15 cellular contexts compared by ENCODE assay signal in genomic region chr1:37482796-37483744, GRCh38. TPM values are rescaled to one million over a fixed set of nuclear protein-coding genes. Genes with fewer than 3 reads are reported as not detected.
A peak's percentile ranks its signal among the peaks of the same experiment; 100 is the strongest.
DNase-seq lines count a peak whose midpoint lies in the region; ATAC-seq and TF ChIP-seq lines count a peak whose summit lies in the region.
"Had no signal": no experiment of that assay in that cellular context is flagged by ENCODE, and none has a peak within 500 bp of the region (broad histone marks: within the 10 kb centered on the region; RNA-seq: fewer than 3 reads in every experiment).

No MANE protein-coding gene starts in this region.

- peaks cover 53% of the 10 kb centered on the region for H3K36me3 Mint-ChIP-seq in activated CD4-positive, alpha-beta T cell treated with anti-CD3 and anti-CD28 coated beads, Interleukin-2, amount 10 ng/mL, durations not matched to agents 7 days and 5 days (ENCODE audit: low read depth)
- peaks cover 45% of the 10 kb centered on the region for H3K36me3 Mint-ChIP-seq in activated CD8-positive, alpha-beta T cell treated with anti-CD3 and anti-CD28 coated beads for 36 hours (ENCODE audit: low read depth)
- H3K36me3 Mint-ChIP-seq in glutamatergic neuron (ENCODE audit: unreplicated experiment), result no peaks in the 10 kb centered on the region

- no peaks in the 10 kb centered on the region for H3K9me3 Mint-ChIP-seq in activated CD4-positive, alpha-beta T cell treated with anti-CD3 and anti-CD28 coated beads, Interleukin-2, amount 10 ng/mL, durations not matched to agents 7 days and 5 days
- no peaks in the 10 kb centered on the region for H3K9me3 Mint-ChIP-seq in activated CD8-positive, alpha-beta T cell treated with anti-CD3 and anti-CD28 coated beads for 36 hours
- no peaks in the 10 kb centered on the region for H3K9me3 Mint-ChIP-seq in glutamatergic neuron (ENCODE audit: unreplicated experiment)
- H3K9me3 Mint-ChIP-seq in stimulated activated naive CD8-positive, alpha-beta T cell treated with anti-CD3 and anti-CD28 coated beads, Interleukin-15, amount 100 ng/mL, for 72 hours, result no peaks in the 10 kb centered on the region
- H3K9me3 Mint-ChIP-seq: endodermal cell had no signal

- no peak overlapping the region for H3K4me3 Mint-ChIP-seq in activated CD4-positive, alpha-beta T cell treated with anti-CD3 and anti-CD28 coated beads, Interleukin-2, amount 10 ng/mL, durations not matched to agents 7 days and 5 days
- H3K4me3 Mint-ChIP-seq in activated CD8-positive, alpha-beta T cell treated with anti-CD3 and anti-CD28 coated beads for 36 hours, result no peak overlapping the region
- H3K4me3 Mint-ChIP-seq in glutamatergic neuron (ENCODE audit: unreplicated experiment), result no peak overlapping the region
- H3K4me3 Mint-ChIP-seq in stimulated activated naive CD8-positive, alpha-beta T cell treated with anti-CD3 and anti-CD28 coated beads, Interleukin-15, amount 100 ng/mL, for 72 hours, result peak overlapping the region in 1 of 2 donors; percentile 30
- H3K4me3 Mint-ChIP-seq: endodermal cell had no signal

- CTCF ChIA-PET in activated CD4-positive, alpha-beta T cell treated with anti-CD3 and anti-CD28 coated beads, Interleukin-2, amount 10 ng/mL, durations not matched to agents 7 days and 5 days (lab: Charles Lee), result interaction anchor here (0.9 to 1.6 kb wide), 3 partner anchors 26 to 527 kb away, joined by 3 to 4 read pairs (median 3); no protein-coding TSS in a partner anchor
- CTCF ChIA-PET in activated CD8-positive, alpha-beta T cell treated with anti-CD3 and anti-CD28 coated beads for 36 hours (lab: Charles Lee), result interaction anchor here (2.5 kb wide), 1 partner anchor 29 kb away, joined by 13 read pairs; no protein-coding TSS in a partner anchor

- H3K4me1 Mint-ChIP-seq in activated CD4-positive, alpha-beta T cell treated with anti-CD3 and anti-CD28 coated beads, Interleukin-2, amount 10 ng/mL, durations not matched to agents 7 days and 5 days, result peaks cover 37% of the 10 kb centered on the region
- H3K4me1 Mint-ChIP-seq in activated CD8-positive, alpha-beta T cell treated with anti-CD3 and anti-CD28 coated beads for 36 hours (ENCODE audit: low read depth), result peaks cover 36% of the 10 kb centered on the region
- H3K4me1 Mint-ChIP-seq in glutamatergic neuron (ENCODE audit: low read depth, unreplicated experiment), result peaks cover under 1% of the 10 kb centered on the region
- peaks cover 74% of the 10 kb centered on the region for H3K4me1 Mint-ChIP-seq in stimulated activated naive CD8-positive, alpha-beta T cell treated with anti-CD3 and anti-CD28 coated beads, Interleukin-15, amount 100 ng/mL, for 72 hours

- TF ChIP-seq CTCF in activated CD8-positive, alpha-beta T cell treated with anti-CD3 and anti-CD28 coated beads for 36 hours (IDR thresholded peaks at IDR 0.05), result no peak
- TF ChIP-seq CTCF in glutamatergic neuron (IDR thresholded peaks at IDR 0.05; ENCODE audit: partially characterized antibody, unreplicated experiment), result no peak

- DNase-seq in activated CD4-positive, alpha-beta T cell treated with anti-CD3 and anti-CD28 coated beads, Interleukin-2, amount 10 ng/mL, durations not matched to agents 7 days and 5 days, result no peak
- DNase-seq in activated CD4-positive, alpha-beta T cell treated with anti-CD3 and anti-CD28 coated beads for 1 hour, result no peak
- DNase-seq in activated CD8-positive, alpha-beta T cell treated with anti-CD3 and anti-CD28 coated beads for 36 hours, result no peak
- DNase-seq in glutamatergic neuron (peak; percentile 19), NCI-H2081 treated with DMSO at 0.1 percent for 48 hours (lab: John Stamatoyannopoulos, UW) (no peak), cerebellum (ENCODE audit: low spot score) (no peak), SIG-M5 treated with dmso at 0.1 percent for 504 hours (lab: John Stamatoyannopoulos, UW; ENCODE audit: unreplicated experiment) (no peak)
- DNase-seq in stimulated activated naive CD8-positive, alpha-beta T cell treated with anti-CD3 and anti-CD28 coated beads, Interleukin-15, amount 100 ng/mL, for 72 hours, result no peak
- DNase-seq: activated CD4-positive, alpha-beta T cell treated with anti-CD3 and anti-CD28 coated beads, Interleukin-2, amount 50 U/mL, for 4 hours; endodermal cell; KG1; NCI-H187 treated with DMSO at 0.1 percent for 48 hours; posterior cingulate gyrus; substantia nigra had no signal

- peak overlapping the region; percentile 70 for H3K27ac Mint-ChIP-seq in activated CD4-positive, alpha-beta T cell treated with anti-CD3 and anti-CD28 coated beads, Interleukin-2, amount 10 ng/mL, durations not matched to agents 7 days and 5 days
- peak overlapping the region; percentile 99 for H3K27ac Mint-ChIP-seq in activated CD8-positive, alpha-beta T cell treated with anti-CD3 and anti-CD28 coated beads for 36 hours
- H3K27ac Mint-ChIP-seq in glutamatergic neuron (ENCODE audit: unreplicated experiment), result no peak overlapping the region
- peak overlapping the region; percentile 49 to 76 for H3K27ac Mint-ChIP-seq in stimulated activated naive CD8-positive, alpha-beta T cell treated with anti-CD3 and anti-CD28 coated beads, Interleukin-15, amount 100 ng/mL, for 72 hours

- no peak for ATAC-seq in activated CD8-positive, alpha-beta T cell treated with anti-CD3 and anti-CD28 coated beads for 36 hours
- no peak for ATAC-seq in stimulated activated naive CD8-positive, alpha-beta T cell treated with anti-CD3 and anti-CD28 coated beads, Interleukin-15, amount 100 ng/mL, for 72 hours
- ATAC-seq: heart right ventricle had no signal

- H3K27me3 Mint-ChIP-seq in activated CD4-positive, alpha-beta T cell treated with anti-CD3 and anti-CD28 coated beads, Interleukin-2, amount 10 ng/mL, durations not matched to agents 7 days and 5 days, result no peaks in the 10 kb centered on the region
- H3K27me3 Mint-ChIP-seq in activated CD8-positive, alpha-beta T cell treated with anti-CD3 and anti-CD28 coated beads for 36 hours, result no peaks in the 10 kb centered on the region
- no peaks in the 10 kb centered on the region for H3K27me3 Mint-ChIP-seq in glutamatergic neuron (ENCODE audit: unreplicated experiment)
- no peaks in the 10 kb centered on the region for H3K27me3 Mint-ChIP-seq in stimulated activated naive CD8-positive, alpha-beta T cell treated with anti-CD3 and anti-CD28 coated beads, Interleukin-15, amount 100 ng/mL, for 72 hours

- POLR2A ChIA-PET in activated CD4-positive, alpha-beta T cell treated with anti-CD3 and anti-CD28 coated beads, Interleukin-2, amount 10 ng/mL, durations not matched to agents 7 days and 5 days (lab: Charles Lee), result no interaction called here
- POLR2A ChIA-PET in activated CD8-positive, alpha-beta T cell treated with anti-CD3 and anti-CD28 coated beads for 36 hours (lab: Charles Lee), result interaction anchor here (0.6 kb wide), 1 partner anchor 29 kb away, joined by 4 read pairs; no protein-coding TSS in a partner anchor

- intact Hi-C loops in activated CD8-positive, alpha-beta T cell treated with anti-CD3 and anti-CD28 coated beads for 36 hours (cut with micrococcal nuclease), result no loop called here

RNA-seq across cellular contexts. Expression of gene ZC3H12A, which starts 8.7 kb away (rescaled TPM):
- total RNA-seq in activated CD4-positive, alpha-beta T cell treated with anti-CD3 and anti-CD28 coated beads, Interleukin-2, amount 10 ng/mL, durations not matched to agents 7 days and 5 days, result 10 to 100 TPM; 16.8 to 21.9 TPM
- total RNA-seq in activated CD8-positive, alpha-beta T cell treated with anti-CD3 and anti-CD28 coated beads for 36 hours, result 10 to 100 TPM; 20.4 to 20.5 TPM
- total RNA-seq in glutamatergic neuron (ENCODE audit: unreplicated experiment) (1.3 TPM), cerebellum (0.64 TPM)

RNA-seq across cellular contexts. Expression of gene MEAF6, which starts 31.5 kb away (rescaled TPM):
- total RNA-seq in activated CD4-positive, alpha-beta T cell treated with anti-CD3 and anti-CD28 coated beads, Interleukin-2, amount 10 ng/mL, durations not matched to agents 7 days and 5 days, result 10 to 100 TPM; 68.8 to 75.6 TPM
- 10 to 100 TPM; 74.0 to 76.3 TPM for total RNA-seq in activated CD8-positive, alpha-beta T cell treated with anti-CD3 and anti-CD28 coated beads for 36 hours
- total RNA-seq in glutamatergic neuron (ENCODE audit: unreplicated experiment) (61.5 TPM), cerebellum (75.5 TPM)
